Comparison of ENCODE assay signal across 23 cellular contexts in genomic region chr1:22925111-22925510, GRCh38. TPM values are rescaled to one million over a fixed set of nuclear protein-coding genes. Genes with fewer than 3 reads are reported as not detected.
DNase-seq lines count a peak whose midpoint lies in the region; ATAC-seq and TF ChIP-seq lines count a peak whose summit lies in the region.
"Had no signal": no experiment of that assay in that cellular context is flagged by ENCODE, and none has a peak within 500 bp of the region (broad histone marks: within the 10 kb centered on the region; RNA-seq: fewer than 3 reads in every experiment).

No MANE protein-coding gene starts in this region.

- H2BK20ac ChIP-seq in IMR-90 (ENCODE audit: low read depth, low read length): no peak overlapping the region

- H3K79me1 ChIP-seq in IMR-90 (ENCODE audit: low read depth in 1 of 2, low read length in 2 of 2): no peaks in the 10 kb centered on the region

- no peak overlapping the region for H4K91ac ChIP-seq in IMR-90 (ENCODE audit: insufficient read depth, low read depth, low read length)

- CTCF ChIA-PET in IMR-90 (lab: Yijun Ruan, JAX): no interaction called here

- POLR2A ChIA-PET in IMR-90 (lab: Charles Lee; ENCODE audit: unreplicated experiment): no interaction called here

- TF ChIP-seq CTCF in IMR-90 (conservative IDR thresholded peaks at IDR 0.05; ENCODE audit: low read depth, low read length): no peak
- no peak for TF ChIP-seq CTCF in fibroblast of mammary gland (conservative IDR thresholded peaks at IDR 0.05; ENCODE audit: control insufficient read depth, insufficient read depth, low read depth, low read length)
- TF ChIP-seq CTCF in foreskin keratinocyte (conservative IDR thresholded peaks at IDR 0.05): no peak

- TF ChIP-seq POLR2A in IMR-90 (IDR thresholded peaks at IDR 0.05; ENCODE audit: low read depth, low read length): no peak

- H3K27me3 ChIP-seq in IMR-90 (ENCODE audit: control insufficient read depth, insufficient read depth, low read length): peaks cover 25% of the 10 kb centered on the region
- peaks cover 7% of the 10 kb centered on the region for H3K27me3 ChIP-seq in foreskin keratinocyte
- H3K27me3 ChIP-seq: BLaER1 had no signal

- H2AFZ ChIP-seq in IMR-90 (replicated peaks; ENCODE audit: low read length, poor library complexity): peak overlapping the region; percentile 72

- H3K9me3 ChIP-seq in IMR-90 (ENCODE audit: control insufficient read depth, insufficient read depth, low read length): peaks cover 6% of the 10 kb centered on the region; the same call in 1 of the 2 replicates
- H3K9me3 ChIP-seq: BLaER1 had no signal

- no peaks in the 10 kb centered on the region for H3K36me3 ChIP-seq in IMR-90 (ENCODE audit: control insufficient read depth, insufficient read depth, low read length)
- H3K36me3 ChIP-seq: BLaER1, MG63 had no signal

- H3K23ac ChIP-seq in IMR-90 (ENCODE audit: low read depth, low read length): no peak overlapping the region

- H4K20me1 ChIP-seq in IMR-90 (ENCODE audit: insufficient read depth, low read length): no peaks in the 10 kb centered on the region
- H4K20me1 ChIP-seq: BLaER1 had no signal

- DNase-seq in ELR (ENCODE audit: low read depth): peak; percentile 21
- DNase-seq in IMR-90: peak; percentile 17
- peak; percentile 6 for DNase-seq in fibroblast of mammary gland (ENCODE audit: low read depth)
- DNase-seq in posterior vena cava (ENCODE audit: low spot score): peak; percentile 79
- DNase-seq in HuH-7 (ENCODE audit: low spot score): no peak
- DNase-seq in foreskin keratinocyte: no peak
- no peak for DNase-seq in midbrain (lab: John Stamatoyannopoulos, UW)
- DNase-seq: Calu3; CD4-positive, alpha-beta memory T cell; DMS79; H9; Kasumi-1; MG63; NCI-H1092 treated with DMSO at 0.1 percent for 48 hours; NCI-H2081 treated with DMSO at 0.1 percent for 48 hours; NCI-H510A; NCI-H748 treated with DMSO at 0.1 percent for 48 hours; NK-92 treated with Interleukin-12 subunit alpha and Interleukin-12 subunit beta, amount 100 ng/mL, for 24 hours; SHP77 treated with DMSO at 0.1 percent for 48 hours had no signal

- intact Hi-C loops in IMR-90 (cut with micrococcal nuclease) (no loop called here), posterior vena cava (cut with DNase I) (no loop called here)

- H3K4ac ChIP-seq in IMR-90 (ENCODE audit: low read depth, low read length): no peak overlapping the region

- H3K4me1 ChIP-seq in IMR-90 (ENCODE audit: control insufficient read depth, insufficient read depth, low read length): peaks cover 3% of the 10 kb centered on the region
- H3K4me1 ChIP-seq in foreskin keratinocyte: no peaks in the 10 kb centered on the region

- in situ Hi-C loops in IMR-90 (cut with MboI; ENCODE audit: low sequenced_read_pairs): loop anchor here (25.0 kb wide), 1 partner anchor 488 kb away; no protein-coding TSS in a partner anchor

- no peak overlapping the region for H2BK120ac ChIP-seq in IMR-90 (ENCODE audit: low read depth, low read length)

- H3K9me1 ChIP-seq in IMR-90 (ENCODE audit: insufficient read depth, low read length): no peaks in the 10 kb centered on the region; the same call in 1 of the 2 replicates

- H3K56ac ChIP-seq in IMR-90 (ENCODE audit: extremely low read depth, insufficient read depth, low read length): no peak overlapping the region

- H3K14ac ChIP-seq in IMR-90 (replicated peaks; ENCODE audit: low read depth, low read length): no peak overlapping the region; the same call in 1 of the 2 replicates

- no peak overlapping the region for H4K8ac ChIP-seq in IMR-90 (ENCODE audit: low read depth in 2 of 2, low read length in 2 of 2)

- dilution Hi-C loops in IMR-90 (cut with HindIII; ENCODE audit: low sequenced_read_pairs, unreplicated experiment): no loop called here

- 48% methylated on average over 7 of the region's 9 CpGs; no CpG with 5 or more reads in 1 of the 2 experiments for WGBS in IMR-90 (ENCODE audit: extremely low coverage in 2 of 2, insufficient read length in 1 of 2), 2 experiments

- BruUV-seq in IMR-90 (replicated peaks; lab: Mats Ljungman, UMichigan): no TSS peak

- H2BK15ac ChIP-seq in IMR-90 (ENCODE audit: low read depth, low read length): no peak overlapping the region

- no peak overlapping the region for H3K18ac ChIP-seq in IMR-90 (ENCODE audit: low read depth, low read length)

- no peak overlapping the region for H3K4me2 ChIP-seq in IMR-90 (ENCODE audit: low read depth, low read length)
- H3K4me2 ChIP-seq: BLaER1 had no signal

- H4K5ac ChIP-seq in IMR-90 (ENCODE audit: low read depth, low read length): no peak overlapping the region

- H3K27ac ChIP-seq in IMR-90 (ENCODE audit: insufficient read depth, low read length) (no peak overlapping the region), foreskin keratinocyte (no peak overlapping the region)
- H3K27ac ChIP-seq: BLaER1, HL-60 had no signal

- no peak overlapping the region for H2BK5ac ChIP-seq in IMR-90 (ENCODE audit: low read depth, low read length, poor library complexity, severe bottlenecking)

- H2AK5ac ChIP-seq in IMR-90 (ENCODE audit: low read depth, low read length): no peak overlapping the region

- no peak; the same call in 1 of the 2 replicates for ATAC-seq in IMR-90 (ENCODE audit: low read depth)
- no peak for ATAC-seq in HG03097 (IDR thresholded peaks at IDR 0.05; ENCODE audit: low FRiP score, unreplicated experiment)
- ATAC-seq in foreskin keratinocyte: no peak

- H3K4me3 ChIP-seq in IMR-90 (ENCODE audit: insufficient read depth, low read depth, low read length) (no peak overlapping the region), fibroblast of mammary gland (ENCODE audit: control insufficient read depth, low read depth, low read length) (no peak overlapping the region)
- H3K4me3 ChIP-seq: BLaER1, MG63 had no signal

- no peak overlapping the region for H3K9ac ChIP-seq in IMR-90 (ENCODE audit: low read depth, low read length)
- H3K9ac ChIP-seq: BLaER1 had no signal

- TF ChIP-seq RAD21 in IMR-90 (IDR thresholded peaks at IDR 0.05; ENCODE audit: low read length): no peak

- H2AK9ac ChIP-seq in IMR-90 (replicated peaks; ENCODE audit: low read depth, low read length, poor library complexity): no peak overlapping the region

TF ChIP-seq in IMR-90, 13 proteins besides CTCF, POLR2A, EP300 and RAD21:
- TF ChIP-seq RCOR1 (IDR thresholded peaks at IDR 0.05; ENCODE audit: insufficient replicate concordance, low read length): no peak
- TF ChIP-seq MAZ (IDR thresholded peaks at IDR 0.05; ENCODE audit: borderline replicate concordance, low read depth, low read length): no peak
- TF ChIP-seq BHLHE40 (IDR thresholded peaks at IDR 0.05; ENCODE audit: low read depth, low read length): no peak
- no peak for TF ChIP-seq SMC3 (IDR thresholded peaks at IDR 0.05; ENCODE audit: low read depth, low read length)
- no peak for TF ChIP-seq FOS (IDR thresholded peaks at IDR 0.05; ENCODE audit: low read depth, low read length)
- TF ChIP-seq NFE2L2 (IDR thresholded peaks at IDR 0.05; ENCODE audit: low read depth, low read length): no peak
- TF ChIP-seq, protein P1, sequence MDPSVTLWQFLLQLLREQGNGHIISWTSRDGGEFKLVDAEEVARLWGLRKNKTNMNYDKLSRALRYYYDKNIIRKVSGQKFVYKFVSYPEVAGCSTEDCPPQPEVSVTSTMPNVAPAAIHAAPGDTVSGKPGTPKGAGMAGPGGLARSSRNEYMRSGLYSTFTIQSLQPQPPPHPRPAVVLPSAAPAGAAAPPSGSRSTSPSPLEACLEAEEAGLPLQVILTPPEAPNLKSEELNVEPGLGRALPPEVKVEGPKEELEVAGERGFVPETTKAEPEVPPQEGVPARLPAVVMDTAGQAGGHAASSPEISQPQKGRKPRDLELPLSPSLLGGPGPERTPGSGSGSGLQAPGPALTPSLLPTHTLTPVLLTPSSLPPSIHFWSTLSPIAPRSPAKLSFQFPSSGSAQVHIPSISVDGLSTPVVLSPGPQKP (IDR thresholded peaks at IDR 0.05; ENCODE audit: borderline replicate concordance, low read depth, low read length): no peak
- TF ChIP-seq, protein P2, sequence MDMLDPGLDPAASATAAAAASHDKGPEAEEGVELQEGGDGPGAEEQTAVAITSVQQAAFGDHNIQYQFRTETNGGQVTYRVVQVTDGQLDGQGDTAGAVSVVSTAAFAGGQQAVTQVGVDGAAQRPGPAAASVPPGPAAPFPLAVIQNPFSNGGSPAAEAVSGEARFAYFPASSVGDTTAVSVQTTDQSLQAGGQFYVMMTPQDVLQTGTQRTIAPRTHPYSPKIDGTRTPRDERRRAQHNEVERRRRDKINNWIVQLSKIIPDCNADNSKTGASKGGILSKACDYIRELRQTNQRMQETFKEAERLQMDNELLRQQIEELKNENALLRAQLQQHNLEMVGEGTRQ (IDR thresholded peaks at IDR 0.05; ENCODE audit: low read depth, low read length): no peak

RNA-seq across cellular contexts. Expression of gene LACTBL1, which starts 47.6 kb away (rescaled TPM):
- total RNA-seq in IMR-90 (2012; rRNA removed): not detected in 2 replicates
- polyA plus RNA-seq in IMR-90 (2012; rRNA removed): not detected in 2 replicates
- not detected in 2 replicates for polyA plus RNA-seq in IMR-90 (2012; cell fraction: cytosol; rRNA removed)
- polyA plus RNA-seq in IMR-90 (2012; cell fraction: nucleus; rRNA removed; ENCODE audit: low replicate concordance): not detected in 2 replicates
- not detected for total RNA-seq in posterior vena cava
- not detected in 2 replicates for total RNA-seq in foreskin keratinocyte
- not detected in 2 replicates for polyA plus RNA-seq in foreskin keratinocyte
- total RNA-seq: Calu3; CD4-positive, alpha-beta memory T cell; H9; HT1080 had no signal
- polyA plus RNA-seq: CD4-positive, alpha-beta memory T cell had no signal

Comparison
In these comparisons a context has a peak if more than half of its experiments do, and no peak if none do; other contexts are left out.
1. DNase-seq: peak in ELR (single experiment), IMR-90 (single experiment), fibroblast of mammary gland (single experiment) and posterior vena cava (single experiment); none in HuH-7 (single experiment), foreskin keratinocyte (0 of 2) and midbrain (single experiment).